13 cellular contexts compared by ENCODE assay signal in the genomic region with DNA sequence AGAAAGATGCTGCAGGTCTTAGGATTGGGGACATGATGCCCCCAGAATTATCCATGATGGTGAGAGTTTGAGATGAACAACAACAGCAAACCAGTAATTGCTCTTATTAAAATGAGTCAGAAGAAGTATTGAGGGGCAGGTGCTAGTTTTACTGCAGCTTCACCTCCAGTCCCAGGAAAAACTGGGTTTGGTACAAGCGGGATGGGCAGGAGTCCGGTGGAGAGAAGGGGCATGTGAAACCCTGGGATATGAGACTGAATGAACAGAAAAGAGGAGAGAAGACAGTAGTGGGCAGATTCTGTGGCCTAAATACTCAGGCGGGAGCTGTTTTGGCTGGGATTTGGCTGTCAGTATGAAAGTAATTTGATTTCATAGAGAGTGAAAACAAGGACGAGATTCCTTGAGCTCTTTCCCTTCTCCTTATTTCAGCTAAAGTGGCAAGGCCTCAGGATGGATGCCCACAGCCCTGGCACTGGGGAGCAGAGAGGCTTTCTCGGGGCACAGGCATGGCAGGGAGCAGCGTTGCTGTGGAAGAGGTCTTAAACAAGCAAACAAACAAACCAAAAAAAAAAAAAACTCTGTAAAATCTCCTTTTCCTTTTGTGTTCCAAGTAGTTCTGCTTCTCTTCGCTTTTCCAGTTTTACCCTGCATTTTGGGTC. TPM values are rescaled to one million over a fixed set of nuclear protein-coding genes. Genes with fewer than 3 reads are reported as not detected.
A peak's percentile ranks its signal among the peaks of the same experiment; 100 is the strongest.
DNase-seq lines count a peak whose midpoint lies in the region; ATAC-seq and TF ChIP-seq lines count a peak whose summit lies in the region.
"Had no signal": no experiment of that assay in that cellular context is flagged by ENCODE, and none has a peak within 500 bp of the region (broad histone marks: within the 10 kb centered on the region; RNA-seq: fewer than 3 reads in every experiment).

No MANE protein-coding gene starts in this region.

- no peaks in the 10 kb centered on the region for H3K9me3 Mint-ChIP-seq in naive B cell
- H3K9me3 Mint-ChIP-seq: CD4-positive, alpha-beta T cell; memory B cell had no signal

- H3K4me3 Mint-ChIP-seq in naive B cell: peak overlapping the region in 5 of 8 donors; percentile 8 to 87 (median 73)
- H3K4me3 Mint-ChIP-seq: CD4-positive, alpha-beta T cell; memory B cell had no signal

- peak overlapping the region; percentile 7 to 50 for H3K4me3 ChIP-seq in right atrium auricular region
- H3K4me3 ChIP-seq in duodenal mucosa (ENCODE audit: low read depth in 1 of 2, low read length in 2 of 2): peak overlapping the region; percentile 63 to 67

- H3K27ac ChIP-seq in right atrium auricular region (peak overlapping the region; percentile 93 to 98), duodenal mucosa (ENCODE audit: low read depth, low read length) (no peak overlapping the region)

- H3K36me3 Mint-ChIP-seq in naive B cell: no peaks in the 10 kb centered on the region

- H3K4me1 ChIP-seq in right atrium auricular region: peaks cover 0 to 89% of the 10 kb centered on the region in 2 donors
- peaks cover 55% of the 10 kb centered on the region in 2 donors for H3K4me1 ChIP-seq in duodenal mucosa (ENCODE audit: control insufficient read depth in 1 of 2, insufficient read depth in 2 of 2, low read length in 2 of 2)

- no peak for TF ChIP-seq CTCF in right atrium auricular region (IDR thresholded peaks at IDR 0.05)
- TF ChIP-seq CTCF in GM13976 (IDR thresholded peaks at IDR 0.05; ENCODE audit: borderline replicate concordance, control extremely low read depth, extremely low read depth, insufficient read depth, missing control alignments): no peak

- peak overlapping the region in 1 of 6 donors; percentile 27 for H3K27ac Mint-ChIP-seq in naive B cell
- H3K27ac Mint-ChIP-seq: CD4-positive, alpha-beta T cell; memory B cell had no signal

- in situ Hi-C loops in GM13976 (cut with MboI; ENCODE audit: low sequenced_read_pairs, unreplicated experiment): no loop called here

- DNase-seq in right atrium auricular region (ENCODE audit: low spot score) (no peak), Right ventricle myocardium superior (no peak), naive B cell (no peak), GM13976 (ENCODE audit: low spot score) (no peak)
- DNase-seq: CD4-positive, alpha-beta T cell; KG1; stimulated activated CD4-positive, alpha-beta T cell treated with anti-CD3 and anti-CD28 coated beads, Interleukin-4, amount 100 ng/mL, for 4 hours had no signal

- no peak for ATAC-seq in Right ventricle myocardium superior (ENCODE audit: poor library complexity)
- ATAC-seq in naive B cell (ENCODE audit: low read depth in 2 of 2): no peak
- ATAC-seq in GM18520 (IDR thresholded peaks at IDR 0.05; ENCODE audit: unreplicated experiment): no peak
- ATAC-seq in HG03354 (IDR thresholded peaks at IDR 0.05; ENCODE audit: poor library complexity, severe bottlenecking, unreplicated experiment): no peak
- no peak for ATAC-seq in HG02763 (IDR thresholded peaks at IDR 0.05; ENCODE audit: unreplicated experiment)
- ATAC-seq: HCT116 had no signal

- no peaks in the 10 kb centered on the region for H3K27me3 ChIP-seq in right atrium auricular region
- H3K27me3 ChIP-seq in duodenal mucosa (ENCODE audit: control insufficient read depth in 1 of 2, insufficient read depth in 2 of 2, low read length in 2 of 2): no peaks in the 10 kb centered on the region

- H3K36me3 ChIP-seq in right atrium auricular region (no peaks in the 10 kb centered on the region), duodenal mucosa (ENCODE audit: control insufficient read depth in 1 of 2, insufficient read depth in 2 of 2, low read length in 2 of 2) (peaks cover 0 to 8% of the 10 kb centered on the region in 2 donors)

- peaks cover 27 to 36% (median 34%) of the 10 kb centered on the region in 3 donors for H3K4me1 Mint-ChIP-seq in naive B cell

- H3K9me3 ChIP-seq in right atrium auricular region (no peaks in the 10 kb centered on the region), duodenal mucosa (ENCODE audit: control insufficient read depth in 1 of 2, low read length in 2 of 2) (no peaks in the 10 kb centered on the region)

- peaks cover 26 to 37% (median 29%) of the 10 kb centered on the region in 3 donors for H3K27me3 Mint-ChIP-seq in naive B cell

- intact Hi-C loops in Right ventricle myocardium superior (cut with DNase I): loop anchor here (5.0 kb wide), 1 partner anchor 34 kb away; no protein-coding TSS in a partner anchor

- H3K9ac ChIP-seq in duodenal mucosa (ENCODE audit: low read depth in 1 of 2, low read length in 2 of 2): peak overlapping the region; percentile 48 to 53

RNA-seq across cellular contexts. Expression of a gene that starts 30.7 kb away (rescaled TPM):
- total RNA-seq in right atrium auricular region: 10 to 100 TPM; 56.5 to 69.8 TPM
- 160 TPM for total RNA-seq in Right ventricle myocardium superior
- 1 to 10 TPM in 2 of 6 donors, under 1 TPM in 2, not detected in 2; 0.21 to 2.1 (median 1.1) TPM for polyA plus RNA-seq in naive B cell (ENCODE audit: low read depth in 6 of 6)

RNA-seq across cellular contexts. Expression of a gene that starts 56.6 kb away (rescaled TPM):
- total RNA-seq in right atrium auricular region (10 to 100 TPM in 1 of 2 donors, 1 to 10 TPM in 1; 2.9 to 10.7 TPM), Right ventricle myocardium superior (9.1 TPM)
- polyA plus RNA-seq in naive B cell (ENCODE audit: low read depth in 6 of 6): not detected
- total RNA-seq: CD4-positive, alpha-beta T cell had no signal
